1 cellular context compared by ENCODE assay signal in genomic region chr6:51959744-51960383, GRCh38.
TF ChIP-seq lines count a peak whose summit lies in the region.

No MANE protein-coding gene starts in this region.

TF ChIP-seq in HepG2, 621 proteins besides CTCF, POLR2A, EP300 and RAD21 (continued from another document and continues in another):
- no peak for TF ChIP-seq PRDM10 (CRISPR knock-in tag; IDR thresholded peaks at IDR 0.05; ENCODE audit: low read depth)
- no peak for TF ChIP-seq MEF2D (CRISPR knock-in tag; IDR thresholded peaks at IDR 0.05)
- no peak for TF ChIP-seq ZNF101 (CRISPR knock-in tag; IDR thresholded peaks at IDR 0.05; ENCODE audit: borderline replicate concordance, low read depth)
- TF ChIP-seq ZNF549 (CRISPR knock-in tag; IDR thresholded peaks at IDR 0.05), result no peak
- TF ChIP-seq DRAP1 (CRISPR knock-in tag; IDR thresholded peaks at IDR 0.05), result no peak
- TF ChIP-seq SMAD9 (CRISPR knock-in tag; IDR thresholded peaks at IDR 0.05), result no peak
- TF ChIP-seq NCOR1 (IDR thresholded peaks at IDR 0.05; ENCODE audit: borderline replicate concordance, low read length), result no peak
- no peak for TF ChIP-seq ESRRA (CRISPR knock-in tag; IDR thresholded peaks at IDR 0.05; ENCODE audit: low read depth)
- TF ChIP-seq SPEN (CRISPR knock-in tag; IDR thresholded peaks at IDR 0.05; ENCODE audit: low read depth), result no peak
- TF ChIP-seq ARHGAP35 (CRISPR knock-in tag; IDR thresholded peaks at IDR 0.05; ENCODE audit: borderline replicate concordance), result no peak
- no peak for TF ChIP-seq ZNF326 (CRISPR knock-in tag; IDR thresholded peaks at IDR 0.05; ENCODE audit: borderline replicate concordance)
- TF ChIP-seq PLSCR1 (CRISPR knock-in tag; IDR thresholded peaks at IDR 0.05; ENCODE audit: borderline replicate concordance), result no peak
- no peak for TF ChIP-seq IKZF1 (IDR thresholded peaks at IDR 0.05)
- TF ChIP-seq NKX3-1 (CRISPR knock-in tag; IDR thresholded peaks at IDR 0.05), result no peak
- no peak for TF ChIP-seq PLRG1 (conservative IDR thresholded peaks at IDR 0.05)
- TF ChIP-seq ZBTB25 (CRISPR knock-in tag; IDR thresholded peaks at IDR 0.05), result peak; percentile 49; the same call in 1 of the 2 replicates
- TF ChIP-seq ZNF639 (CRISPR knock-in tag; conservative IDR thresholded peaks at IDR 0.05), result no peak
- no peak for TF ChIP-seq KMT2B (CRISPR knock-in tag; IDR thresholded peaks at IDR 0.05)
- TF ChIP-seq ZBTB3 (CRISPR knock-in tag; IDR thresholded peaks at IDR 0.05; ENCODE audit: borderline replicate concordance, low read depth), result no peak
- no peak for TF ChIP-seq AHR (CRISPR knock-in tag; IDR thresholded peaks at IDR 0.05)
- no peak for TF ChIP-seq ATM (IDR thresholded peaks at IDR 0.05; ENCODE audit: borderline replicate concordance)
- TF ChIP-seq ZNF382 (CRISPR knock-in tag; IDR thresholded peaks at IDR 0.05; ENCODE audit: borderline replicate concordance), result no peak
- no peak for TF ChIP-seq LCORL (IDR thresholded peaks at IDR 0.05)
- no peak for TF ChIP-seq LCORL (CRISPR knock-in tag; IDR thresholded peaks at IDR 0.05)
- TF ChIP-seq ZNF577 (CRISPR knock-in tag; IDR thresholded peaks at IDR 0.05; ENCODE audit: borderline replicate concordance, low read depth), result no peak
- no peak for TF ChIP-seq ZSCAN9 (CRISPR knock-in tag; IDR thresholded peaks at IDR 0.05; ENCODE audit: borderline replicate concordance)
- no peak for TF ChIP-seq ZMYM2 (CRISPR knock-in tag; IDR thresholded peaks at IDR 0.05)
- no peak for TF ChIP-seq SKI (IDR thresholded peaks at IDR 0.05; ENCODE audit: partially characterized antibody)
- no peak for TF ChIP-seq BRF2 (CRISPR knock-in tag; IDR thresholded peaks at IDR 0.05)
- no peak for TF ChIP-seq PAXIP1 (CRISPR knock-in tag; conservative IDR thresholded peaks at IDR 0.05)
- TF ChIP-seq AFF4 (CRISPR knock-in tag; IDR thresholded peaks at IDR 0.05), result no peak
- TF ChIP-seq MIER3 (CRISPR knock-in tag; IDR thresholded peaks at IDR 0.05; ENCODE audit: borderline replicate concordance), result peak; percentile 20; the same call in 1 of the 2 replicates
- no peak for TF ChIP-seq NR2F1 (CRISPR knock-in tag; IDR thresholded peaks at IDR 0.05)
- TF ChIP-seq SIN3A (IDR thresholded peaks at IDR 0.05; ENCODE audit: borderline replicate concordance, low read depth, low read length), result no peak
- TF ChIP-seq ZNF460 (CRISPR knock-in tag; IDR thresholded peaks at IDR 0.05; ENCODE audit: borderline replicate concordance), result no peak
- no peak for TF ChIP-seq UBTF (CRISPR knock-in tag; IDR thresholded peaks at IDR 0.05)
- no peak for TF ChIP-seq MAFG (CRISPR knock-in tag; IDR thresholded peaks at IDR 0.05)
